In the genomic region with DNA sequence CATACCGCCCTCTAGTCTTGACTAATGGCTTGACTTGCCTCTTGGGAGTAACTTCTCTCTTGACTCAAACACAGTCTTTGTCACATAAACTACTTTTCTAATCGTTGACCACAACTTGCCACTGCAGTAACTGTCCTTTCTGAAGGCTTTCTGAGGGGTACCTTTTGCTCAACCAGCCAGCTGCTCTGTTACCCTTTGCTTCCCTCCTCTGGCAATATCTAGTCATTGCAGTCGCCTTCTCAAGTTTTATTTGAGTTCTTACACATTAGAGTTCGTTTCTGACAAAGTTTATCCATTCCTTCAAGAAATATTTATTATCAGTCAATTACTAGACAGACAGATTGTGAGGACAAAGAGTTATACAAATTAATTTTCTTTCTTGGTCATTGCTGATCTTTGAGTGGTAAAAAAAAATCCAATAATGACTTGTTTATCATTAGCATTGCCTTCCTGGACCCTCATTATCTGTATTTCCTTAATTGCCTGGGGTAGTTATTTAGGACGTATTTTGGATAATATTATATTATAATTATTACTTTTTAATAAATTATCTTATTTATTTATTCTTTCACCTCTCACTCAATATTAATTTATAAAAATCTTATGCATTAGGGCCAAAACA, we compare ENCODE assay signal across 8 cellular contexts.
DNase-seq lines count a peak whose midpoint lies in the region; ATAC-seq, FAIRE-seq and TF ChIP-seq lines count a peak whose summit lies in the region.

No MANE protein-coding gene starts in this region.

- no peak overlapping the region for H3K4me3 ChIP-seq in NB4 (ENCODE audit: low read depth, low read length)
- H3K4me3 ChIP-seq in hepatocyte: no peak overlapping the region

- H2AFZ ChIP-seq in hepatocyte: no peak overlapping the region

- no peaks in the 10 kb centered on the region for H3K9me3 ChIP-seq in hepatocyte (ENCODE audit: low read depth)

- no peaks in the 10 kb centered on the region for H3K36me3 Mint-ChIP-seq in type B pancreatic cell

- H3K27me3 ChIP-seq in hepatocyte: no peaks in the 10 kb centered on the region

- peak; percentile 26 for FAIRE-seq in TTC549 (lab: Jason Lieb, UNC)

- TF ChIP-seq POLR2A in NB4 (IDR thresholded peaks at IDR 0.05; ENCODE audit: extremely low read depth, insufficient read length): no peak

- peaks cover 4% of the 10 kb centered on the region for H3K4me1 Mint-ChIP-seq in type B pancreatic cell (ENCODE audit: unreplicated experiment)

- peak; percentile 56 for ATAC-seq in GM21576 (IDR thresholded peaks at IDR 0.05; ENCODE audit: unreplicated experiment)

- WGBS in hepatocyte (ENCODE audit: low lambda C conversion rate, missing lambda C conversion rate): 22% methylated on average over 5 of the region's 5 CpGs

- no peak overlapping the region for H3K27ac ChIP-seq in hepatocyte

- no peaks in the 10 kb centered on the region for H4K20me1 ChIP-seq in hepatocyte (ENCODE audit: insufficient read depth, poor library complexity, severe bottlenecking)

- H3K36me3 ChIP-seq in hepatocyte (replicated peaks; ENCODE audit: insufficient read depth, low read depth): no peaks in the 10 kb centered on the region

- no peaks in the 10 kb centered on the region for H3K79me2 ChIP-seq in hepatocyte

- no peak overlapping the region for H3K4me2 ChIP-seq in hepatocyte

- no peak overlapping the region for H3K4me3 Mint-ChIP-seq in type B pancreatic cell

- peak; percentile 2 for DNase-seq in DMS114 treated with DMSO at 0.1 percent for 48 hours (lab: John Stamatoyannopoulos, UW; ENCODE audit: unreplicated experiment)
- DNase-seq in NB4 (ENCODE audit: low read depth): peak; percentile 57
- DNase-seq in hepatocyte (ENCODE audit: low spot score): peak; percentile 67
- no peak for DNase-seq in type B pancreatic cell (ENCODE audit: extremely low spot score, unreplicated experiment)
- no peak for DNase-seq in activated CD4-positive, alpha-beta T cell treated with anti-CD3 and anti-CD28 coated beads, Interleukin-2, amount 50 U/mL, for 48 hours
- DNase-seq in stimulated activated CD4-positive, alpha-beta T cell treated with anti-CD3 and anti-CD28 coated beads, Interleukin-4, amount 100 ng/mL, for 1 hour: no peak

- H3K9me2 ChIP-seq in hepatocyte (replicated peaks; ENCODE audit: insufficient read depth): no peaks in the 10 kb centered on the region

- H3K27me3 Mint-ChIP-seq in type B pancreatic cell: no peaks in the 10 kb centered on the region

- no peak overlapping the region for H3K27ac Mint-ChIP-seq in type B pancreatic cell

- H3K4me1 ChIP-seq in hepatocyte (ENCODE audit: insufficient read depth): no peaks in the 10 kb centered on the region

- no peaks in the 10 kb centered on the region for H3K9me3 Mint-ChIP-seq in type B pancreatic cell

- peak; percentile 53 for TF ChIP-seq CTCF in NB4 (IDR thresholded peaks at IDR 0.05; ENCODE audit: low read depth, low read length)
- peak; percentile 80 for TF ChIP-seq CTCF in hepatocyte (IDR thresholded peaks at IDR 0.05; ENCODE audit: poor library complexity)
- TF ChIP-seq CTCF in type B pancreatic cell (conservative IDR thresholded peaks at IDR 0.05): peak; percentile 92

Comparison
In these comparisons a context has a peak if more than half of its experiments do, and no peak if none do; other contexts are left out.
1. DNase-seq: peak in DMS114 treated with DMSO at 0.1 percent for 48 hours (single experiment), NB4 (single experiment) and hepatocyte (single experiment); none in type B pancreatic cell (single experiment), activated CD4-positive, alpha-beta T cell treated with anti-CD3 and anti-CD28 coated beads, Interleukin-2, amount 50 U/mL, for 48 hours (0 of 2) and stimulated activated CD4-positive, alpha-beta T cell treated with anti-CD3 and anti-CD28 coated beads, Interleukin-4, amount 100 ng/mL, for 1 hour (single experiment).
2. Peak in every context shown above with its lines, with median percentiles within 50 percentile points of each other: CTCF ChIP-seq.